In the genomic region with DNA sequence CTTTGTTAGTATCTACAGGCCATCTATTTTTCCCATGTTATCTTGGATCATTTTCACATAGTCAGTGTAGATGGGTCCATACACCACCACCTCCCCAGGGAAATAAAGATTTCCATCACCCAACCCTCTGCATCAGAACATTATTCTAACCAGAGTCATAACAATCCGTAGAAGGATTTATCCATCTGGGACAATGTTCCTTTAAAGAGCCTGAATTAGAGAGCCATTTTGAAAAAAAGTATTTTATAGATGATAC, we compare ENCODE assay signal across 21 cellular contexts. TPM values are rescaled to one million over a fixed set of nuclear protein-coding genes. Genes with fewer than 3 reads are reported as not detected.
DNase-seq lines count a peak whose midpoint lies in the region; ATAC-seq and TF ChIP-seq lines count a peak whose summit lies in the region.
"Had no signal": no experiment of that assay in that cellular context is flagged by ENCODE, and none has a peak within 500 bp of the region (broad histone marks: within the 10 kb centered on the region; RNA-seq: fewer than 3 reads in every experiment).

No MANE protein-coding gene starts in this region.

- H3K79me2 ChIP-seq in Loucy (ENCODE audit: insufficient read depth, low read length): no peaks in the 10 kb centered on the region

- H4K20me1 ChIP-seq in Loucy (ENCODE audit: insufficient read depth, low read length, poor library complexity, severe bottlenecking): no peaks in the 10 kb centered on the region

- peak overlapping the region; percentile 38 for H3K4me3 Mint-ChIP-seq in activated T-helper 17 cell treated with anti-CD3 and anti-CD28 coated beads, Interleukin-2, amount 50 U/mL, for 72 hours
- H3K4me3 Mint-ChIP-seq: CD4-positive, alpha-beta memory T cell had no signal

- H3K36me3 ChIP-seq in Loucy (ENCODE audit: insufficient read depth, low read length): no peaks in the 10 kb centered on the region
- H3K36me3 ChIP-seq: HAP-1 had no signal

- no peaks in the 10 kb centered on the region for H3K9me3 ChIP-seq in Loucy (ENCODE audit: insufficient read depth, low read depth, low read length)
- H3K9me3 ChIP-seq: HAP-1, SK-N-SH had no signal

- peak overlapping the region; percentile 46 for H3K4me2 ChIP-seq in Loucy (ENCODE audit: low read depth, low read length, poor library complexity, severe bottlenecking)
- H3K4me2 ChIP-seq: SK-N-SH had no signal

- no peaks in the 10 kb centered on the region for H3K9me2 ChIP-seq in Loucy (replicated peaks; ENCODE audit: low read depth, low read length)
- H3K9me2 ChIP-seq: SK-N-SH had no signal

- TF ChIP-seq CTCF in Loucy (conservative IDR thresholded peaks at IDR 0.05; ENCODE audit: low read length): no peak

- H3K27me3 ChIP-seq in Loucy (ENCODE audit: insufficient read depth, low read length, poor library complexity, severe bottlenecking): no peaks in the 10 kb centered on the region

- no peak for ATAC-seq in activated T-helper 17 cell treated with anti-CD3 and anti-CD28 coated beads, Interleukin-2, amount 50 U/mL, for 72 hours (replicated peaks)
- ATAC-seq in HG03469 (IDR thresholded peaks at IDR 0.05; ENCODE audit: unreplicated experiment): no peak

- H3K4me1 ChIP-seq in Loucy (ENCODE audit: insufficient read depth, low read length, poor library complexity, severe bottlenecking): peaks cover 24% of the 10 kb centered on the region

- H3K27ac Mint-ChIP-seq in activated T-helper 17 cell treated with anti-CD3 and anti-CD28 coated beads, Interleukin-2, amount 50 U/mL, for 72 hours: peak overlapping the region; percentile 32
- H3K27ac Mint-ChIP-seq: CD4-positive, alpha-beta memory T cell had no signal

- H3K36me3 Mint-ChIP-seq in activated T-helper 17 cell treated with anti-CD3 and anti-CD28 coated beads, Interleukin-2, amount 50 U/mL, for 72 hours (ENCODE audit: low read depth): no peaks in the 10 kb centered on the region
- H3K36me3 Mint-ChIP-seq: CD4-positive, alpha-beta memory T cell had no signal

- H3K4me3 ChIP-seq in Loucy (ENCODE audit: low read length, poor library complexity, severe bottlenecking): peak overlapping the region; percentile 12
- H3K4me3 ChIP-seq: GM12878, HAP-1 had no signal

- no peaks in the 10 kb centered on the region for H3F3A ChIP-seq in Loucy (ENCODE audit: low read depth)

- no peaks in the 10 kb centered on the region for H3K9me3 Mint-ChIP-seq in activated T-helper 17 cell treated with anti-CD3 and anti-CD28 coated beads, Interleukin-2, amount 50 U/mL, for 72 hours
- H3K9me3 Mint-ChIP-seq: CD4-positive, alpha-beta memory T cell had no signal

- no peaks in the 10 kb centered on the region for H3K27me3 Mint-ChIP-seq in activated T-helper 17 cell treated with anti-CD3 and anti-CD28 coated beads, Interleukin-2, amount 50 U/mL, for 72 hours
- H3K27me3 Mint-ChIP-seq: CD4-positive, alpha-beta memory T cell had no signal

- no peak overlapping the region for H2AFZ ChIP-seq in Loucy (ENCODE audit: low read length)

- H3K9ac ChIP-seq in Loucy (ENCODE audit: low read depth, low read length, poor library complexity, severe bottlenecking): no peak overlapping the region
- H3K9ac ChIP-seq: SK-N-SH had no signal

- peaks cover 1% of the 10 kb centered on the region for H3K4me1 Mint-ChIP-seq in activated T-helper 17 cell treated with anti-CD3 and anti-CD28 coated beads, Interleukin-2, amount 50 U/mL, for 72 hours

- DNase-seq in NCI-H345 (lab: John Stamatoyannopoulos, UW) (peak; percentile 92), NCI-H345 treated with DMSO at 0.1 percent for 48 hours (lab: John Stamatoyannopoulos, UW; ENCODE audit: unreplicated experiment) (no peak), nucleus accumbens (lab: John Stamatoyannopoulos, UW) (no peak), NOMO-1 treated with DMSO at 0.1 percent for 48 hours (lab: John Stamatoyannopoulos, UW; ENCODE audit: unreplicated experiment) (no peak)
- DNase-seq: 8988T; CD4-positive, alpha-beta memory T cell; EL; GOT3; IMR-90; KG1; MM.1S; NCI-H2171 treated with DMSO at 0.1 percent for 48 hours; NCI-H446; NCI-H526; SK-N-SH; SW 1271 had no signal

RNA-seq across cellular contexts. Expression of a gene that starts 8.1 kb away (rescaled TPM):
- total RNA-seq in activated T-helper 17 cell treated with anti-CD3 and anti-CD28 coated beads, Interleukin-2, amount 50 U/mL, for 72 hours: 10 to 100 TPM; 33.5 to 39.7 TPM
- total RNA-seq: IMR-90 had no signal
